In genomic region chr14:56331815-56332214, GRCh38 we compare ENCODE assay signal across 1 cellular context.
TF ChIP-seq lines count a peak whose summit lies in the region.

No MANE protein-coding gene starts in this region.

TF ChIP-seq in SK-N-SH, 30 proteins besides CTCF, POLR2A, EP300 and RAD21 (continued from another document):
- no peak for TF ChIP-seq MAX (IDR thresholded peaks at IDR 0.05; ENCODE audit: low read depth)
- TF ChIP-seq SIN3A (IDR thresholded peaks at IDR 0.05; ENCODE audit: borderline replicate concordance, low read depth, low read length): no peak
- TF ChIP-seq ZBTB33 (IDR thresholded peaks at IDR 0.05; ENCODE audit: borderline replicate concordance, low read depth): no peak
- no peak for TF ChIP-seq REST (IDR thresholded peaks at IDR 0.05; ENCODE audit: low read depth, low read length)
- no peak for TF ChIP-seq SMC3 (IDR thresholded peaks at IDR 0.05; ENCODE audit: low read depth, low read length)
- no peak for TF ChIP-seq EZH2phosphoT487 (IDR thresholded peaks at IDR 0.05; ENCODE audit: borderline replicate concordance, low read depth)
